19 cellular contexts compared by ENCODE assay signal in the genomic region with DNA sequence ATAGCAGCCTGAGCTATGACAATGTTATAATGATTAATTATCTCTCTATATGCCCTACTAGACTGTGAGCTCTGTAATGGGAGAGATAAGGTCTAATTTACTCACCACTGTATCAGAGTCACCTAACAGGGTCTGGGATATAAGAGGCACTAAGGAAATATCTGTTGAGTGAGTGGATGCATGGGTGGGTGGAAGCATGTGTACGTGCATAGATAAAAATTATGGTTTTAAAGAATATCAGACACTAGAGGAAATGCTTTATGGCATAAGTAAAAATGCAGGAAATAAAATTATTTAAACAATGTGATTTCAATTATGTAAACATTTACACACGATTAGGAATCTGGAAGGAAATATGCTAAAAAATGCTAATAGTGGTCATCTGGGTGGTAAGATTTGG.
"Had no signal": no experiment of that assay in that cellular context is flagged by ENCODE, and none has a peak within 500 bp of the region (broad histone marks: within the 10 kb centered on the region; RNA-seq: fewer than 3 reads in every experiment).

No MANE protein-coding gene starts in this region.

- H3K36me3 Mint-ChIP-seq: activated naive CD4-positive, alpha-beta T cell treated with anti-CD3 and anti-CD28 coated beads, Interleukin-2, amount 50 U/mL, for 24 hours; brain; memory B cell; naive thymus-derived CD4-positive, alpha-beta T cell had no signal

- H3K4me3 ChIP-seq: left ventricle myocardium inferior, mucosa of descending colon, tibial nerve, uterus had no signal

- DNase-seq: amygdala; cerebellar nuclear complex; effector memory CD8-positive, alpha-beta T cell; hippocampal formation; left ventricle myocardium inferior; mucosa of descending colon; naive thymus-derived CD4-positive, alpha-beta T cell; posterior cingulate gyrus; stimulated activated CD4-positive, alpha-beta T cell treated with anti-CD3 and anti-CD28 coated beads, Interleukin-15, amount 100 ng/mL, for 24 hours; stimulated activated CD4-positive, alpha-beta T cell treated with anti-CD3 and anti-CD28 coated beads, Interleukin-4, amount 100 ng/mL, for 1 hour; stimulated activated naive CD4-positive, alpha-beta T cell; T1000; uterus had no signal

- H3K9me3 Mint-ChIP-seq: activated naive CD4-positive, alpha-beta T cell treated with anti-CD3 and anti-CD28 coated beads, Interleukin-2, amount 50 U/mL, for 24 hours; activated T-helper 17 cell treated with anti-CD3 and anti-CD28 coated beads, Interleukin-2, amount 50 U/mL, for 72 hours; brain; effector memory CD8-positive, alpha-beta T cell; memory B cell had no signal

- H3K4me1 Mint-ChIP-seq: activated naive CD4-positive, alpha-beta T cell treated with anti-CD3 and anti-CD28 coated beads, Interleukin-2, amount 50 U/mL, for 24 hours; activated T-helper 17 cell treated with anti-CD3 and anti-CD28 coated beads, Interleukin-2, amount 50 U/mL, for 72 hours; brain; memory B cell; naive thymus-derived CD4-positive, alpha-beta T cell had no signal

- H3K27ac Mint-ChIP-seq: activated naive CD4-positive, alpha-beta T cell treated with anti-CD3 and anti-CD28 coated beads, Interleukin-2, amount 50 U/mL, for 24 hours; activated T-helper 17 cell treated with anti-CD3 and anti-CD28 coated beads, Interleukin-2, amount 50 U/mL, for 72 hours; brain; effector memory CD8-positive, alpha-beta T cell; memory B cell; naive thymus-derived CD4-positive, alpha-beta T cell had no signal

- H3K4me3 Mint-ChIP-seq: activated naive CD4-positive, alpha-beta T cell treated with anti-CD3 and anti-CD28 coated beads, Interleukin-2, amount 50 U/mL, for 24 hours; activated T-helper 17 cell treated with anti-CD3 and anti-CD28 coated beads, Interleukin-2, amount 50 U/mL, for 72 hours; brain; effector memory CD8-positive, alpha-beta T cell; memory B cell; naive thymus-derived CD4-positive, alpha-beta T cell had no signal

- ATAC-seq: activated CD4-positive, CD25-positive, alpha-beta regulatory T cell treated with anti-CD3 and anti-CD28 coated beads, Interleukin-2, amount 50 U/mL, for 24 hours; activated T-helper 17 cell treated with anti-CD3 and anti-CD28 coated beads, Interleukin-2, amount 50 U/mL, for 72 hours; effector memory CD8-positive, alpha-beta T cell; mucosa of descending colon; naive thymus-derived CD4-positive, alpha-beta T cell had no signal
